ENCODE assay signal across 24 cellular contexts in genomic region chr6:20341564-20341963, GRCh38.
"Had no signal": no experiment of that assay in that cellular context is flagged by ENCODE, and none has a peak within 500 bp of the region (broad histone marks: within the 10 kb centered on the region; RNA-seq: fewer than 3 reads in every experiment).

No MANE protein-coding gene starts in this region.

- H3K27ac Mint-ChIP-seq: memory B cell; nephron; stimulated activated memory B cell treated with anti-CD40 and anti-IgM and Interleukin-4, amounts not matched to agents 10 μg/mL and 1 μg/mL and 100 μg/mL, for 72 hours; stimulated activated naive CD8-positive, alpha-beta T cell treated with anti-CD3 and anti-CD28 coated beads, Interleukin-15, amount 100 ng/mL, for 72 hours; type B pancreatic cell had no signal

- DNase-seq: hypothalamus; islet precursor cell; left ventricle myocardium inferior; midbrain; naive thymus-derived CD8-positive, alpha-beta T cell; nucleus accumbens; right lobe of liver; stimulated activated CD4-positive, alpha-beta T cell treated with anti-CD3 and anti-CD28 coated beads, Interleukin-1b, Interleukin-23, amount 100 ng/mL, for 48 hours; stimulated activated CD4-positive, alpha-beta T cell treated with anti-CD3 and anti-CD28 coated beads, Interleukin-2, amount 100 ng/mL, for 48 hours; stimulated activated CD4-positive, alpha-beta T cell treated with anti-CD3 and anti-CD28 coated beads, Interleukin-4, amount 100 ng/mL, for 4 hours; stimulated activated CD8-positive, alpha-beta memory T cell treated with anti-CD3 and anti-CD28 coated beads, Interleukin-4, amount 100 ng/mL, for 48 hours; stimulated activated naive CD4-positive, alpha-beta T cell treated with Interleukin-2 at 50 U/mL for 16 hours; stimulated activated naive CD8-positive, alpha-beta T cell treated with anti-CD3 and anti-CD28 coated beads, Interleukin-15, amount 100 ng/mL, for 72 hours; substantia nigra; uterus had no signal

- H3K4me3 Mint-ChIP-seq: memory B cell; naive thymus-derived CD8-positive, alpha-beta T cell; nephron; neural crest cell; stimulated activated memory B cell treated with anti-CD40 and anti-IgM and Interleukin-4, amounts not matched to agents 10 μg/mL and 1 μg/mL and 100 μg/mL, for 72 hours; stimulated activated naive CD8-positive, alpha-beta T cell treated with anti-CD3 and anti-CD28 coated beads, Interleukin-15, amount 100 ng/mL, for 72 hours; type B pancreatic cell had no signal

- H3K4me3 ChIP-seq: left ventricle myocardium inferior, right atrium auricular region, right lobe of liver, smooth muscle cell, tibial nerve, uterus had no signal

- H3K4me1 Mint-ChIP-seq: memory B cell; nephron; neural crest cell; stimulated activated memory B cell treated with anti-CD40 and anti-IgM and Interleukin-4, amounts not matched to agents 10 μg/mL and 1 μg/mL and 100 μg/mL, for 72 hours had no signal

- H3K36me3 ChIP-seq: left ventricle myocardium inferior, right atrium auricular region, right lobe of liver, tibial nerve, uterus had no signal

- H3K9me3 ChIP-seq: left ventricle myocardium inferior, right atrium auricular region, right lobe of liver, uterus had no signal

- H3K4me1 ChIP-seq: left ventricle myocardium inferior, parathyroid adenoma, right atrium auricular region, right lobe of liver, tibial nerve, uterus had no signal

- H3K27me3 ChIP-seq: right atrium auricular region, right lobe of liver, tibial nerve, uterus had no signal

- ATAC-seq: naive thymus-derived CD8-positive, alpha-beta T cell; right lobe of liver; stimulated activated memory B cell treated with anti-CD40 and anti-IgM and Interleukin-4, amounts not matched to agents 10 μg/mL and 1 μg/mL and 100 μg/mL, for 72 hours; stimulated activated naive CD8-positive, alpha-beta T cell treated with anti-CD3 and anti-CD28 coated beads, Interleukin-15, amount 100 ng/mL, for 72 hours had no signal

- H3K27ac ChIP-seq: left ventricle myocardium inferior, parathyroid adenoma, right atrium auricular region, right lobe of liver, tibial nerve, uterus had no signal

- H3K9me3 Mint-ChIP-seq: memory B cell, nephron, neural crest cell, type B pancreatic cell had no signal

- H3K27me3 Mint-ChIP-seq: naive thymus-derived CD8-positive, alpha-beta T cell; stimulated activated naive CD8-positive, alpha-beta T cell treated with anti-CD3 and anti-CD28 coated beads, Interleukin-15, amount 100 ng/mL, for 72 hours had no signal

- H3K36me3 Mint-ChIP-seq: memory B cell; stimulated activated memory B cell treated with anti-CD40 and anti-IgM and Interleukin-4, amounts not matched to agents 10 μg/mL and 1 μg/mL and 100 μg/mL, for 72 hours; type B pancreatic cell had no signal
